ENCODE assay signal across 8 cellular contexts in genomic region chr9:124415852-124416484, GRCh38. TPM values are rescaled to one million over a fixed set of nuclear protein-coding genes. Genes with fewer than 3 reads are reported as not detected.
DNase-seq lines count a peak whose midpoint lies in the region; ATAC-seq and TF ChIP-seq lines count a peak whose summit lies in the region.

No MANE protein-coding gene starts in this region.

- H2BK15ac ChIP-seq in mesenchymal stem cell (ENCODE audit: low read depth, poor library complexity, severe bottlenecking), result no peak overlapping the region

- no peak for TF ChIP-seq POLR2A in vagina (IDR thresholded peaks at IDR 0.05)

- H3K9me3 Mint-ChIP-seq in activated T-helper 2 cell treated with anti-CD3 and anti-CD28 coated beads, Interferon-gamma antibody, Interleukin-2, Interleukin-4, amounts not matched to agents 10 μg/mL and 5 μg/mL and 100 μg/mL, durations not matched to agents 14 hours and 24 hours and 36 hours, result peaks cover 4% of the 10 kb centered on the region

- H3K27me3 ChIP-seq in right atrium auricular region, result no peaks in the 10 kb centered on the region
- H3K27me3 ChIP-seq in mesenchymal stem cell (ENCODE audit: control insufficient read depth in 1 of 2, insufficient read depth in 1 of 2, low read length in 2 of 2), result no peaks in the 10 kb centered on the region
- no peaks in the 10 kb centered on the region for H3K27me3 ChIP-seq in vagina

- no peak for ATAC-seq in left ventricle myocardium superior

- no peak overlapping the region for H2AFZ ChIP-seq in mesenchymal stem cell (ENCODE audit: low read depth, low read length)

- intact Hi-C loops in left ventricle myocardium superior (cut with micrococcal nuclease) (no loop called here), vagina (cut with DNase I) (no loop called here)
- intact Hi-C loops in activated T-helper 2 cell treated with anti-CD3 and anti-CD28 coated beads, Interferon-gamma antibody, Interleukin-2, Interleukin-4, amounts not matched to agents 10 μg/mL and 5 μg/mL and 100 μg/mL, durations not matched to agents 14 hours and 24 hours and 36 hours (cut with micrococcal nuclease), result loop anchor here (2.0 to 10.0 kb wide), 3 partner anchors 21 to 526 kb away; partner anchors contain the start of gene GOLGA1

- peaks cover 42% of the 10 kb centered on the region for H3K36me3 Mint-ChIP-seq in activated T-helper 2 cell treated with anti-CD3 and anti-CD28 coated beads, Interferon-gamma antibody, Interleukin-2, Interleukin-4, amounts not matched to agents 10 μg/mL and 5 μg/mL and 100 μg/mL, durations not matched to agents 14 hours and 24 hours and 36 hours (ENCODE audit: low read depth)

- no peak overlapping the region for H3K4ac ChIP-seq in mesenchymal stem cell (ENCODE audit: low read depth in 1 of 2, low read length in 2 of 2)

- no peak overlapping the region for H2BK120ac ChIP-seq in mesenchymal stem cell (ENCODE audit: low read depth, low read length)

- H3K23ac ChIP-seq in mesenchymal stem cell (ENCODE audit: low read length in 2 of 2), result no peak overlapping the region

- TF ChIP-seq CTCF in right atrium auricular region (IDR thresholded peaks at IDR 0.05) (no peak), vagina (IDR thresholded peaks at IDR 0.05) (no peak)

- no peaks in the 10 kb centered on the region for H3K9me3 ChIP-seq in right atrium auricular region
- H3K9me3 ChIP-seq in mesenchymal stem cell (ENCODE audit: control insufficient read depth, low read length), result peaks cover 4% of the 10 kb centered on the region
- H3K9me3 ChIP-seq in vagina, result no peaks in the 10 kb centered on the region

- no peak overlapping the region for H2AK5ac ChIP-seq in mesenchymal stem cell (ENCODE audit: low read length, severe bottlenecking)

- H3K4me3 ChIP-seq in right atrium auricular region (peak overlapping the region; percentile 79 to 81), mesenchymal stem cell (ENCODE audit: insufficient read depth in 1 of 2, low read depth in 1 of 2, low read length in 2 of 2) (peak overlapping the region in 1 of 2 experiments; percentile 99), vagina (peak overlapping the region; percentile 77 to 87)

- H2BK5ac ChIP-seq in mesenchymal stem cell (ENCODE audit: low read depth, low read length, poor library complexity, severe bottlenecking), result no peak overlapping the region

- H3K79me1 ChIP-seq in mesenchymal stem cell (replicated peaks; ENCODE audit: low read length, poor library complexity, severe bottlenecking), result peaks cover 1% of the 10 kb centered on the region

- H3K36me3 ChIP-seq in right atrium auricular region, result peaks cover 34% of the 10 kb centered on the region
- peaks cover 5 to 34% of the 10 kb centered on the region in 2 experiments for H3K36me3 ChIP-seq in mesenchymal stem cell (ENCODE audit: control insufficient read depth in 1 of 2, insufficient read depth in 2 of 2, low read depth in 1 of 2, low read length in 2 of 2)
- H3K36me3 ChIP-seq in vagina, result peaks cover 0 to 32% of the 10 kb centered on the region in 2 donors

- H3K27ac ChIP-seq in right atrium auricular region, result no peak overlapping the region
- no peak overlapping the region for H3K27ac ChIP-seq in mesenchymal stem cell (ENCODE audit: low read length, poor library complexity, severe bottlenecking)
- no peak overlapping the region for H3K27ac ChIP-seq in vagina

- H3K4me1 ChIP-seq in right atrium auricular region (peaks cover 0 to 10% of the 10 kb centered on the region in 2 donors), mesenchymal stem cell (ENCODE audit: control insufficient read depth, insufficient read depth, low read depth, low read length) (peaks cover 3% of the 10 kb centered on the region), vagina (peaks cover 19% of the 10 kb centered on the region)

- H4K91ac ChIP-seq in mesenchymal stem cell (ENCODE audit: low read length), result no peak overlapping the region

- H3K9ac ChIP-seq in mesenchymal stem cell (ENCODE audit: low read length), result no peak overlapping the region

- no peak overlapping the region for H3K14ac ChIP-seq in mesenchymal stem cell (ENCODE audit: low read length in 2 of 2)

- peak overlapping the region; percentile 98 for H3K4me3 Mint-ChIP-seq in activated T-helper 2 cell treated with anti-CD3 and anti-CD28 coated beads, Interferon-gamma antibody, Interleukin-2, Interleukin-4, amounts not matched to agents 10 μg/mL and 5 μg/mL and 100 μg/mL, durations not matched to agents 14 hours and 24 hours and 36 hours (ENCODE audit: low read depth)

- no peak overlapping the region for H3K18ac ChIP-seq in mesenchymal stem cell (ENCODE audit: low read depth in 1 of 2, low read length in 2 of 2)

- peaks cover 31% of the 10 kb centered on the region for H3K4me1 Mint-ChIP-seq in activated T-helper 2 cell treated with anti-CD3 and anti-CD28 coated beads, Interferon-gamma antibody, Interleukin-2, Interleukin-4, amounts not matched to agents 10 μg/mL and 5 μg/mL and 100 μg/mL, durations not matched to agents 14 hours and 24 hours and 36 hours (ENCODE audit: low read depth)

- H2BK12ac ChIP-seq in mesenchymal stem cell (ENCODE audit: low read length in 2 of 2), result no peak overlapping the region

- 95% methylated on average over 14 of the region's 17 CpGs for WGBS in mesenchymal stem cell

- DNase-seq in right atrium auricular region (ENCODE audit: low spot score) (peak; percentile 34), left ventricle myocardium superior (no peak), mesenchymal stem cell (no peak), vagina (ENCODE audit: extremely low spot score in 2 of 2) (no peak), NCI-H526 (lab: John Stamatoyannopoulos, UW) (no peak), kidney tubule cell (ENCODE audit: low spot score) (no peak), amygdala (lab: John Stamatoyannopoulos, UW) (no peak)
- DNase-seq in activated T-helper 2 cell treated with anti-CD3 and anti-CD28 coated beads, Interferon-gamma antibody, Interleukin-2, Interleukin-4, amounts not matched to agents 10 μg/mL and 5 μg/mL and 100 μg/mL, durations not matched to agents 14 hours and 24 hours and 36 hours (ENCODE audit: low spot score), result no peak

- no peaks in the 10 kb centered on the region for H3K27me3 Mint-ChIP-seq in activated T-helper 2 cell treated with anti-CD3 and anti-CD28 coated beads, Interferon-gamma antibody, Interleukin-2, Interleukin-4, amounts not matched to agents 10 μg/mL and 5 μg/mL and 100 μg/mL, durations not matched to agents 14 hours and 24 hours and 36 hours (ENCODE audit: low read depth)

- peak overlapping the region; percentile 94 for H4K8ac ChIP-seq in mesenchymal stem cell (ENCODE audit: low read length)

- peak overlapping the region; percentile 96 for H3K27ac Mint-ChIP-seq in activated T-helper 2 cell treated with anti-CD3 and anti-CD28 coated beads, Interferon-gamma antibody, Interleukin-2, Interleukin-4, amounts not matched to agents 10 μg/mL and 5 μg/mL and 100 μg/mL, durations not matched to agents 14 hours and 24 hours and 36 hours

- H3K4me2 ChIP-seq in mesenchymal stem cell (ENCODE audit: low read length, poor library complexity, severe bottlenecking), result no peak overlapping the region

RNA-seq across cellular contexts. Expression of gene PSMB7, which starts 0.7 kb away (rescaled TPM):
- total RNA-seq in right atrium auricular region (100 to 1,000 TPM; 178 to 207 TPM), left ventricle myocardium superior (173 TPM), vagina (121 TPM)
- total RNA-seq in activated T-helper 2 cell treated with anti-CD3 and anti-CD28 coated beads, Interferon-gamma antibody, Interleukin-2, Interleukin-4, amounts not matched to agents 10 μg/mL and 5 μg/mL and 100 μg/mL, durations not matched to agents 14 hours and 24 hours and 36 hours, result 205 and 211 TPM in 2 replicates
- polyA plus RNA-seq in mesenchymal stem cell (2013, experiment 1 of 2), result 179 TPM
- 183 TPM for polyA plus RNA-seq in mesenchymal stem cell (2013, experiment 2 of 2)

RNA-seq across cellular contexts. Expression of gene ADGRD2, which starts 34.3 kb away (rescaled TPM):
- total RNA-seq in right atrium auricular region (not detected), left ventricle myocardium superior (not detected), vagina (4.2 TPM)
- total RNA-seq in activated T-helper 2 cell treated with anti-CD3 and anti-CD28 coated beads, Interferon-gamma antibody, Interleukin-2, Interleukin-4, amounts not matched to agents 10 μg/mL and 5 μg/mL and 100 μg/mL, durations not matched to agents 14 hours and 24 hours and 36 hours, result not detected in 2 replicates
- not detected for polyA plus RNA-seq in mesenchymal stem cell (2013, experiment 1 of 2)
- polyA plus RNA-seq in mesenchymal stem cell (2013, experiment 2 of 2), result not detected
